Comparison of ENCODE assay signal across 2 cellular contexts in the genomic region with DNA sequence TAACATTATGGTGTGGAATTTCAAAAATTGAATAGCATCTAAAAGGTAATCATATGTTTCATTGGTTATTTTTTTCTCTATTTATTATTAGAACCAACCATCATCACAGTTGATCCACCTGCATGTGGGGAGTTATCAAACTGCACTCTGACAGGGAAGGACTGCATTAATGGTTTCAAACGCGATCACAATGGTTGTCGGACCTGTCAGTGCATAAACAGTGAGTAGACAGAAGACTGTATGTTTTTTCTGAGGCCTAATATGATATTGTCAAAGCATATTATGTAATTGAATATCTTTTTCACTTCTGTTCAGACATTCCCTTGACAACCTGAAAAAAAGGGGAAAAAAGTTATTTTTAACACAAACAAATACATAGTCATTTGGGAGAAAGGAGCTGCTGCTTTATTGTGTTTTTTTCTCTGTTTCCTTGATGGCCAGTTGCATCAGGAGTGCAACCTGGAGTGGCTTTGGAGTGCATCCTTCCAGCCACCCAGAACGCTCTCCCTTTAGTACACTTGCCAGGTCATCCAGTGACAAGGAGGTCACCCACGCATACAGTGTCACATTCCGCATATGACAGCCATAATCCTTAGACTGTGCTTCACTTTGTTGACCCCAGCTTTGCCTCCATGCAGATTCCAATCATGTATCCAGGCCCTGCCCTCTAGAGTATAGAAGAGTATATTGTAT.
TF ChIP-seq lines count a peak whose summit lies in the region.

No MANE protein-coding gene starts in this region.

TF ChIP-seq in A549, 52 proteins besides CTCF, POLR2A, EP300 and RAD21:
- TF ChIP-seq PHF8 (IDR thresholded peaks at IDR 0.05; ENCODE audit: borderline replicate concordance, low read depth) (no peak), RCOR1 (IDR thresholded peaks at IDR 0.05; ENCODE audit: low read depth, low read length) (no peak), RNF2 (IDR thresholded peaks at IDR 0.05; ENCODE audit: borderline replicate concordance, low read depth) (no peak), KDM1A (IDR thresholded peaks at IDR 0.05; ENCODE audit: low read depth) (no peak)

TF ChIP-seq in IMR-90, 13 proteins besides CTCF, POLR2A, EP300 and RAD21 (continued from another document):
- no peak for TF ChIP-seq CHD1 (IDR thresholded peaks at IDR 0.05; ENCODE audit: low read depth, low read length)
- TF ChIP-seq SMC3 (IDR thresholded peaks at IDR 0.05; ENCODE audit: low read depth, low read length), result no peak
- TF ChIP-seq MXI1 (IDR thresholded peaks at IDR 0.05; ENCODE audit: borderline replicate concordance, low read depth, low read length), result no peak
- TF ChIP-seq, protein P1, sequence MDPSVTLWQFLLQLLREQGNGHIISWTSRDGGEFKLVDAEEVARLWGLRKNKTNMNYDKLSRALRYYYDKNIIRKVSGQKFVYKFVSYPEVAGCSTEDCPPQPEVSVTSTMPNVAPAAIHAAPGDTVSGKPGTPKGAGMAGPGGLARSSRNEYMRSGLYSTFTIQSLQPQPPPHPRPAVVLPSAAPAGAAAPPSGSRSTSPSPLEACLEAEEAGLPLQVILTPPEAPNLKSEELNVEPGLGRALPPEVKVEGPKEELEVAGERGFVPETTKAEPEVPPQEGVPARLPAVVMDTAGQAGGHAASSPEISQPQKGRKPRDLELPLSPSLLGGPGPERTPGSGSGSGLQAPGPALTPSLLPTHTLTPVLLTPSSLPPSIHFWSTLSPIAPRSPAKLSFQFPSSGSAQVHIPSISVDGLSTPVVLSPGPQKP (IDR thresholded peaks at IDR 0.05; ENCODE audit: borderline replicate concordance, low read depth, low read length), result no peak
- TF ChIP-seq, protein P2, sequence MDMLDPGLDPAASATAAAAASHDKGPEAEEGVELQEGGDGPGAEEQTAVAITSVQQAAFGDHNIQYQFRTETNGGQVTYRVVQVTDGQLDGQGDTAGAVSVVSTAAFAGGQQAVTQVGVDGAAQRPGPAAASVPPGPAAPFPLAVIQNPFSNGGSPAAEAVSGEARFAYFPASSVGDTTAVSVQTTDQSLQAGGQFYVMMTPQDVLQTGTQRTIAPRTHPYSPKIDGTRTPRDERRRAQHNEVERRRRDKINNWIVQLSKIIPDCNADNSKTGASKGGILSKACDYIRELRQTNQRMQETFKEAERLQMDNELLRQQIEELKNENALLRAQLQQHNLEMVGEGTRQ (IDR thresholded peaks at IDR 0.05; ENCODE audit: low read depth, low read length), result no peak
- TF ChIP-seq BHLHE40 (IDR thresholded peaks at IDR 0.05; ENCODE audit: low read depth, low read length), result no peak
- TF ChIP-seq MAFK (IDR thresholded peaks at IDR 0.05; ENCODE audit: low read depth, low read length), result no peak
- no peak for TF ChIP-seq RFX5 (IDR thresholded peaks at IDR 0.05; ENCODE audit: low read depth, low read length)
- TF ChIP-seq CEBPB (IDR thresholded peaks at IDR 0.05; ENCODE audit: low read depth, low read length), result no peak
- no peak for TF ChIP-seq MAZ (IDR thresholded peaks at IDR 0.05; ENCODE audit: borderline replicate concordance, low read depth, low read length)
- no peak for TF ChIP-seq FOS (IDR thresholded peaks at IDR 0.05; ENCODE audit: low read depth, low read length)
- no peak for TF ChIP-seq RCOR1 (IDR thresholded peaks at IDR 0.05; ENCODE audit: insufficient replicate concordance, low read length)
